8 cellular contexts compared by ENCODE assay signal in the genomic region with DNA sequence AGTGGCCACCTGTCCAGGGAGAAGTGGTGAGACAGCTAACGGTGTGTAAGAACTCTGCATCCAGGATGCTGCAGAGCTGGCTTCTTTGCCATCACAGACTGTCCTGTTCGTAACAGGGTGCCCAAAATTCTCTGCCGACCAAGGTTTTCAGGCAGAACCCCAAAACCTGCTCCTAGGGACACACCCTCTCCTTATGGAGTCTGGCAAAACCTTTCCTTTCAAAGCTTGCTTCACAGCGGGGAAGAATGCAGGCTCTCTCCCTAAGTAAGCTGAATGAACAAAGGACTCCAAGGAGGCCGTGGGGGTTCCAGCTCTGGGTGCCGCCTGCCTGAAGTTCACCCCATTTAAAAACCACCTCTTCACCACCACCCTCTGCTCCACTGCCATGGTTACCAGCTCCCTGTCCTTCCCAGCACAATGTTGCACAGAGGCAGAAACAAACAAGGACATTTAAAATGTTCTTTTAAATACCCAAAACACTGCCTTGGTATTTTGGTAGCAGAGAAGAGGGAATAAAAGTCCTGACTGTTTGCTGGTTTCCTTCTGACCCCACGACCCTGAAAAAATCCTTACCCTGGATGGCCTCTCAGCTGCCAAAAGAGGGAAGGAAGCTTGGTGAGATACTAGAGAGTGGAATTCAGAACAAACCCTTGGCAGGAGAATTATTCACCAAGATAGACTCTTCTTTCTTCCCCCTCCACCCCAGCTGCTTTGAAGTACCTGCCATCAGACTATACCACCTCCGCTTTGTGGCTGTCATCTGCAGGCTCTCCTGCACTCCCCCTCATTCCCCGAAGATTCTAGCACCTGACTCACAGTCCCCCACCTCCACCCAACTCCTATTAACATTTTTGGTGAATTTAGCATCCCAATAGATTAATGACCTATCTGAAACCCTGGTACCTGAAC. TPM values are rescaled to one million over a fixed set of nuclear protein-coding genes. Genes with fewer than 3 reads are reported as not detected.
DNase-seq lines count a peak whose midpoint lies in the region; FAIRE-seq and TF ChIP-seq lines count a peak whose summit lies in the region.

No MANE protein-coding gene starts in this region.

- H3K9ac ChIP-seq in endothelial cell of umbilical vein (replicated peaks; ENCODE audit: extremely low read depth, insufficient read depth, low read length) (peak overlapping the region; percentile 95), neuronal stem cell (ENCODE audit: low read depth, low read length, poor library complexity) (no peak overlapping the region)

- H3K9me3 ChIP-seq in left ventricle myocardium inferior (replicated peaks), result no peaks in the 10 kb centered on the region
- no peaks in the 10 kb centered on the region for H3K9me3 ChIP-seq in endothelial cell of umbilical vein (replicated peaks; ENCODE audit: control insufficient read depth, insufficient read depth, low read length)
- no peaks in the 10 kb centered on the region for H3K9me3 ChIP-seq in neuronal stem cell (replicated peaks in 1 of 2; ENCODE audit: control insufficient read depth in 2 of 2, insufficient read depth in 1 of 2, low read depth in 1 of 2, low read length in 2 of 2)

- H3K36me3 Mint-ChIP-seq in activated CD4-positive, alpha-beta T cell treated with anti-CD3 and anti-CD28 coated beads, Interleukin-2, amount 10 ng/mL, durations not matched to agents 7 days and 5 days (ENCODE audit: low read depth), result no peaks in the 10 kb centered on the region

- H3K36me3 ChIP-seq in left ventricle myocardium inferior (no peaks in the 10 kb centered on the region), endothelial cell of umbilical vein (ENCODE audit: control insufficient read depth in 2 of 2, extremely low read depth in 1 of 2, insufficient read depth in 2 of 2, low read length in 2 of 2) (no peaks in the 10 kb centered on the region), neuronal stem cell (replicated peaks in 1 of 2; ENCODE audit: control insufficient read depth in 2 of 2, insufficient read depth in 2 of 2, low read length in 2 of 2) (no peaks in the 10 kb centered on the region)

- FAIRE-seq in endothelial cell of umbilical vein (lab: Jason Lieb, UNC), result peak; percentile 82
- no peak for FAIRE-seq in urothelium cell line (lab: Jason Lieb, UNC)

- peak overlapping the region; percentile 26 for H3K14ac ChIP-seq in neuronal stem cell (ENCODE audit: low read length)

- H3K9me1 ChIP-seq in endothelial cell of umbilical vein (replicated peaks; ENCODE audit: control insufficient read depth, extremely low read depth, insufficient read depth, low read length), result no peaks in the 10 kb centered on the region

- dilution Hi-C loops in endothelial cell of umbilical vein (cut with MboI; ENCODE audit: extremely low pct_ligation_motif_present, low sequenced_read_pairs), result no loop called here

- no peak overlapping the region for H2AFZ ChIP-seq in endothelial cell of umbilical vein (ENCODE audit: low read depth, low read length)
- H2AFZ ChIP-seq in neuronal stem cell (ENCODE audit: low read length), result peak overlapping the region; percentile 96

- no peaks in the 10 kb centered on the region for H3K79me1 ChIP-seq in neuronal stem cell (ENCODE audit: low read depth, low read length)

- H4K20me1 ChIP-seq in endothelial cell of umbilical vein (replicated peaks; ENCODE audit: control insufficient read depth, extremely low read depth, insufficient read depth, low read length), result no peaks in the 10 kb centered on the region

- no peak overlapping the region for H2BK120ac ChIP-seq in neuronal stem cell (ENCODE audit: low read depth, low read length)

- no CpG with 5 or more reads among the region's 9 CpGs for WGBS in neuronal stem cell (ENCODE audit: extremely low coverage in 2 of 2, insufficient read length in 2 of 2, insufficient replicate concordance in 1 of 2), 2 donors

- no peaks in the 10 kb centered on the region for H3K9me3 Mint-ChIP-seq in activated CD4-positive, alpha-beta T cell treated with anti-CD3 and anti-CD28 coated beads, Interleukin-2, amount 10 ng/mL, durations not matched to agents 7 days and 5 days

- no peak overlapping the region for H2BK12ac ChIP-seq in neuronal stem cell (ENCODE audit: low read length)

- no peak overlapping the region for H4K8ac ChIP-seq in neuronal stem cell (ENCODE audit: low read depth, low read length)

- H3K4me2 ChIP-seq in endothelial cell of umbilical vein (ENCODE audit: insufficient read depth, low read length), result peak overlapping the region; percentile 46
- H3K4me2 ChIP-seq in neuronal stem cell (ENCODE audit: insufficient read depth, low read length, poor library complexity, severe bottlenecking), result peak overlapping the region; percentile 87

- peak overlapping the region; percentile 86 for H3K4me3 Mint-ChIP-seq in activated CD4-positive, alpha-beta T cell treated with anti-CD3 and anti-CD28 coated beads, Interleukin-2, amount 10 ng/mL, durations not matched to agents 7 days and 5 days

- peak overlapping the region; percentile 93 for H3K18ac ChIP-seq in neuronal stem cell (ENCODE audit: low read length)

- no peaks in the 10 kb centered on the region for H3K79me2 ChIP-seq in endothelial cell of umbilical vein (ENCODE audit: control insufficient read depth, insufficient read depth, low read length)

- TF ChIP-seq CTCF in left ventricle myocardium inferior (IDR thresholded peaks at IDR 0.05; ENCODE audit: borderline replicate concordance) (no peak), endothelial cell of umbilical vein (IDR thresholded peaks at IDR 0.05; ENCODE audit: extremely low read depth in 1 of 2, insufficient read depth in 1 of 2, low read depth in 1 of 2, low read length in 2 of 2) (no peak)

- H3K23ac ChIP-seq in neuronal stem cell (ENCODE audit: low read depth, low read length, poor library complexity), result peak overlapping the region; percentile 13

- H2AK5ac ChIP-seq in neuronal stem cell (ENCODE audit: low read depth, low read length), result peak overlapping the region; percentile 92

- no peak overlapping the region for H3K4ac ChIP-seq in neuronal stem cell (ENCODE audit: low read length)

- H3K4me3 ChIP-seq in left ventricle myocardium inferior (peak overlapping the region; percentile 73), endothelial cell of umbilical vein (replicated peaks in 1 of 3; ENCODE audit: insufficient read depth in 1 of 3, low read depth in 1 of 3, low read length in 3 of 3) (no peak overlapping the region), neuronal stem cell (ENCODE audit: low read length in 2 of 2) (peak overlapping the region in 1 of 2 donors; percentile 55)

- H3K4me1 ChIP-seq in left ventricle myocardium inferior, result peaks cover 57% of the 10 kb centered on the region
- H3K4me1 ChIP-seq in endothelial cell of umbilical vein (ENCODE audit: control insufficient read depth, extremely low read depth, insufficient read depth, low read length), result peaks cover 28% of the 10 kb centered on the region
- H3K4me1 ChIP-seq in neuronal stem cell (ENCODE audit: control insufficient read depth in 2 of 2, insufficient read depth in 1 of 2, low read depth in 1 of 2, low read length in 2 of 2), result peaks cover 17 to 18% of the 10 kb centered on the region in 2 donors

- no peak for DNase-seq in left ventricle myocardium inferior
- no peak for DNase-seq in cardiac septum (ENCODE audit: low spot score)
- DNase-seq in activated CD4-positive, alpha-beta T cell treated with anti-CD3 and anti-CD28 coated beads, Interleukin-2, amount 10 ng/mL, durations not matched to agents 7 days and 5 days, result no peak
- peak; percentile 44 for DNase-seq in endothelial cell of umbilical vein (ENCODE audit: low read depth, low spot score)
- no peak for DNase-seq in neuronal stem cell (ENCODE audit: low spot score)
- DNase-seq in urothelium cell line (ENCODE audit: low spot score), result peak; percentile 59
- no peak for DNase-seq in NCI-H524 treated with DMSO at 0.1 percent for 48 hours (lab: John Stamatoyannopoulos, UW)
- no peak for DNase-seq in NCI-H1105 treated with DMSO at 0.1 percent for 48 hours (lab: John Stamatoyannopoulos, UW)

- H3K4me1 Mint-ChIP-seq in activated CD4-positive, alpha-beta T cell treated with anti-CD3 and anti-CD28 coated beads, Interleukin-2, amount 10 ng/mL, durations not matched to agents 7 days and 5 days, result peaks cover 44% of the 10 kb centered on the region

- peak overlapping the region; percentile 67 for H2BK5ac ChIP-seq in neuronal stem cell (ENCODE audit: low read length)

- H3K27ac Mint-ChIP-seq in activated CD4-positive, alpha-beta T cell treated with anti-CD3 and anti-CD28 coated beads, Interleukin-2, amount 10 ng/mL, durations not matched to agents 7 days and 5 days, result peak overlapping the region; percentile 98

- no TSS peak for BruUV-seq in endothelial cell of umbilical vein (replicated peaks; lab: Mats Ljungman, UMichigan)

- no peaks in the 10 kb centered on the region for H3K27me3 Mint-ChIP-seq in activated CD4-positive, alpha-beta T cell treated with anti-CD3 and anti-CD28 coated beads, Interleukin-2, amount 10 ng/mL, durations not matched to agents 7 days and 5 days

- H3K27ac ChIP-seq in left ventricle myocardium inferior (replicated peaks) (peak overlapping the region; percentile 100), endothelial cell of umbilical vein (ENCODE audit: insufficient read depth, low read depth, low read length) (peak overlapping the region; percentile 96), neuronal stem cell (replicated peaks; ENCODE audit: low read length) (no peak overlapping the region)

- no peak for TF ChIP-seq POLR2A in endothelial cell of umbilical vein (IDR thresholded peaks at IDR 0.05; ENCODE audit: low read depth, low read length)

- POLR2A ChIA-PET in activated CD4-positive, alpha-beta T cell treated with anti-CD3 and anti-CD28 coated beads, Interleukin-2, amount 10 ng/mL, durations not matched to agents 7 days and 5 days (lab: Charles Lee), result interaction anchor here (0.5 to 0.8 kb wide), 3 partner anchors 9 to 11 kb away, joined by 3 to 4 read pairs (median 4); no protein-coding TSS in a partner anchor
- POLR2A ChIA-PET in endothelial cell of umbilical vein (lab: Charles Lee), result interaction anchor here (0.6 to 3.3 kb wide), 7 partner anchors 10 to 94 kb away, joined by 3 to 20 read pairs (median 4); no protein-coding TSS in a partner anchor

- intact Hi-C loops in left ventricle myocardium inferior (cut with micrococcal nuclease) (loop anchor here (5.0 kb wide), 2 partner anchors 46 to 61 kb away; no protein-coding TSS in a partner anchor), cardiac septum (cut with DNase I) (loop anchor here (2.0 kb wide), 2 partner anchors 59 to 165 kb away; no protein-coding TSS in a partner anchor), endothelial cell of umbilical vein (cut with micrococcal nuclease) (loop anchor here (2.0 kb wide), 1 partner anchor 31 kb away; no protein-coding TSS in a partner anchor)

- no peak overlapping the region for H4K91ac ChIP-seq in neuronal stem cell (ENCODE audit: low read depth, low read length, poor library complexity)

- no peaks in the 10 kb centered on the region for H3K27me3 ChIP-seq in left ventricle myocardium inferior (ENCODE audit: low read depth)
- H3K27me3 ChIP-seq in endothelial cell of umbilical vein (ENCODE audit: control insufficient read depth in 2 of 2, insufficient read depth in 2 of 2, low read length in 2 of 2), result no peaks in the 10 kb centered on the region
- H3K27me3 ChIP-seq in neuronal stem cell (ENCODE audit: control insufficient read depth in 3 of 3, insufficient read depth in 3 of 3, low read depth in 1 of 3, low read length in 3 of 3), result peaks cover 0 to 50% (median 7%) of the 10 kb centered on the region in 3 experiments

- CTCF ChIA-PET in activated CD4-positive, alpha-beta T cell treated with anti-CD3 and anti-CD28 coated beads, Interleukin-2, amount 10 ng/mL, durations not matched to agents 7 days and 5 days (lab: Charles Lee), result interaction anchor here (0.6 to 1.8 kb wide), 6 partner anchors 13 to 64 kb away, joined by 3 to 7 read pairs (median 4); no protein-coding TSS in a partner anchor
- CTCF ChIA-PET in endothelial cell of umbilical vein (lab: Charles Lee), result interaction anchor here (0.6 to 5.6 kb wide), 9 partner anchors 13 to 181 kb away, joined by 3 to 76 read pairs (median 3); no protein-coding TSS in a partner anchor

- peak overlapping the region; percentile 52 for H2BK15ac ChIP-seq in neuronal stem cell (ENCODE audit: low read length)

RNA-seq across cellular contexts. Expression of gene KLF9, which starts 7.1 kb away (rescaled TPM):
- total RNA-seq in left ventricle myocardium inferior (52.8 TPM), cardiac septum (19.0 TPM), endothelial cell of umbilical vein (17.2 and 23.1 TPM in 2 replicates)
- total RNA-seq in activated CD4-positive, alpha-beta T cell treated with anti-CD3 and anti-CD28 coated beads, Interleukin-2, amount 10 ng/mL, durations not matched to agents 7 days and 5 days, result 10 to 100 TPM; 11.3 to 12.8 TPM
- 6.6 and 7.3 TPM in 2 replicates for polyA plus RNA-seq in endothelial cell of umbilical vein
- 9.9 and 12.0 TPM in 2 replicates for polyA plus RNA-seq in endothelial cell of umbilical vein (2011; cell fraction: cytosol; rRNA removed)
- polyA plus RNA-seq in endothelial cell of umbilical vein (2011; cell fraction: nucleus; rRNA removed), result 13.0 and 15.9 TPM in 2 replicates
- polyA plus RNA-seq in endothelial cell of umbilical vein (2012), result 11.0 and 16.4 TPM in 2 replicates
- 10.0 and 12.9 TPM in 2 replicates for polyA minus RNA-seq in endothelial cell of umbilical vein
- polyA minus RNA-seq in endothelial cell of umbilical vein (2011; cell fraction: cytosol; rRNA and poly(A)+ RNA removed), result 2.4 TPM
- polyA minus RNA-seq in endothelial cell of umbilical vein (2011; cell fraction: nucleus; rRNA and poly(A)+ RNA removed), result 20.2 and 29.8 TPM in 2 replicates
- polyA plus RNA-seq in neuronal stem cell (2013, experiment 1 of 2), result 0.28 TPM
- 0.28 TPM for polyA plus RNA-seq in neuronal stem cell (2013, experiment 2 of 2)

Comparison
In these comparisons a context has a peak if more than half of its experiments do, and no peak if none do; other contexts are left out.
1. DNase-seq: peak in endothelial cell of umbilical vein (single experiment) and urothelium cell line (single experiment); none in left ventricle myocardium inferior (single experiment), cardiac septum (single experiment), activated CD4-positive, alpha-beta T cell treated with anti-CD3 and anti-CD28 coated beads, Interleukin-2, amount 10 ng/mL, durations not matched to agents 7 days and 5 days (single experiment), neuronal stem cell (single experiment), NCI-H524 treated with DMSO at 0.1 percent for 48 hours (single experiment) and NCI-H1105 treated with DMSO at 0.1 percent for 48 hours (single experiment).